ENCODE assay signal across 15 cellular contexts in the genomic region with DNA sequence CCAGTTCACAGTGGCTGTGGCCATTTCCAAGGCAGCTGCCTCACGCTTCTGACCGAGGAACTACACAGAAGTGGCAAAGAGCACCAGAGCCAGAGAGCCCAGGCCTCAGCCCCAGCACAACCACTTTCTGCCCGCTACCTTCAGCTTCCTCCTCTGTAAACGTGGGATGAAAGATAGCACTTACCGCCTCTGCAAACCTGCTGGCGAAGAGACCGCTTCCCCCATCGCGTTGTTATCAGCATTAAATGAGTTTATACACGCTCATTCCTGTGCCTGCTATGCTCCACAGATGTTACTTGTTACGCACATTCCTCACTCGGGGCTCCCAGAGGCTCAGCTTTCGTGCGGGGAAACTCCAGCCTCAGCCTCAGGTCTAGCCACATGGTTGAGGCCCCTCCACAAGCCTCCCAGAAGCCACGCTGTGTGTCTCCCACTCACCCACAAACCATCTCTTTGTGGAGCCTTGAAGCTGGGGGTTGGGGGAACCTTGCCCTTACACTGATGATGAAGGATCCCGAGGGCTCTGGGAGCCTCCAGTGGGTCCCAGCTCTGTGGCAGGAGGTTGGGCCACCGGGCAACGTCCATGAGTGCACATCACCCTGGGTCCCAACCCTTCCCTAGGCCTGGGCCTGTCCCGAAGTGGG.
DNase-seq lines count a peak whose midpoint lies in the region; ATAC-seq, FAIRE-seq and TF ChIP-seq lines count a peak whose summit lies in the region.
"Had no signal": no experiment of that assay in that cellular context is flagged by ENCODE, and none has a peak within 500 bp of the region (broad histone marks: within the 10 kb centered on the region; RNA-seq: fewer than 3 reads in every experiment).

No MANE protein-coding gene starts in this region.

- H4K20me1 ChIP-seq in K562 (replicated peaks; ENCODE audit: control insufficient read depth, insufficient read depth, low read length), result no peaks in the 10 kb centered on the region

- intact Hi-C loops in left cardiac atrium (cut with DNase I) (no loop called here), heart right ventricle (cut with DNase I) (no loop called here), K562 (cut with micrococcal nuclease) (no loop called here), vagina (cut with DNase I) (no loop called here)

- H3K9me1 ChIP-seq in K562 (ENCODE audit: control insufficient read depth, insufficient read depth, low read length), result no peaks in the 10 kb centered on the region

- peak; percentile 9 for DNase-seq in left cardiac atrium
- DNase-seq in heart right ventricle, result no peak
- DNase-seq in K562 (ENCODE audit: extremely low read depth in 1 of 4, low spot score in 3 of 4), result peak in 1 of 4 experiments; percentile 21
- peak; percentile 82 for DNase-seq in mesenteric fat pad (ENCODE audit: low spot score)
- DNase-seq in vagina (ENCODE audit: extremely low spot score in 2 of 2), result peak; percentile 80 to 84
- DNase-seq in medulla oblongata (ENCODE audit: extremely low spot score), result no peak
- DNase-seq in D721Med (ENCODE audit: insufficient read length, low spot score), result no peak
- no peak for DNase-seq in UCSD-AML1 (lab: John Stamatoyannopoulos, UW; ENCODE audit: unreplicated experiment)
- DNase-seq: activated CD4-positive, alpha-beta T cell treated with anti-CD3 and anti-CD28 coated beads for 1 hour; COR-L47; NCI-H1694 treated with DMSO at 0.1 percent for 48 hours; NCI-H446 treated with DMSO at 0.1 percent for 48 hours; SHP77 had no signal

- 0 out of 2 replicates have a peak overlapping the region, but pooled peaks have one; percentile 68 for H2AFZ ChIP-seq in K562 (ENCODE audit: low read depth, low read length)

- H3K36me3 ChIP-seq in heart right ventricle (no peaks in the 10 kb centered on the region), K562 (ENCODE audit: control insufficient read depth, insufficient read depth, low read length) (no peaks in the 10 kb centered on the region), vagina (no peaks in the 10 kb centered on the region)
- H3K36me3 ChIP-seq: cardiac muscle cell had no signal

- CTCF ChIA-PET in K562 (lab: Yijun Ruan, JAX; ENCODE audit: low intra/inter-chr PET ratio), result no interaction called here

- no peak overlapping the region for H3K9ac ChIP-seq in K562 (ENCODE audit: insufficient read depth in 1 of 2, low read depth in 2 of 2, low read length in 2 of 2)

- POLR2A ChIA-PET in K562 (lab: Yijun Ruan, JAX), result interaction anchor here (0.6 to 0.9 kb wide), 4 partner anchors 10 to 234 kb away, joined by 3 to 5 read pairs (median 3); no protein-coding TSS in a partner anchor

- H3K9me3 ChIP-seq in heart right ventricle (no peaks in the 10 kb centered on the region), K562 (replicated peaks; ENCODE audit: control insufficient read depth, insufficient read depth, low read depth, low read length) (no peaks in the 10 kb centered on the region), vagina (no peaks in the 10 kb centered on the region)

- FAIRE-seq in K562 (lab: Jason Lieb, UNC) (no peak), D721Med (lab: Jason Lieb, UNC) (no peak)

- WGBS in heart right ventricle, 2 donors, result 93 to 94% methylated on average over 19 of the region's 19 CpGs
- WGBS in K562 (ENCODE audit: insufficient coverage, low coverage, missing lambda C conversion rate), result 29% methylated on average over 17 of the region's 19 CpGs

- H3K4me1 ChIP-seq in heart right ventricle, result peaks cover 0 to 10% (median 0%) of the 10 kb centered on the region in 9 donors
- H3K4me1 ChIP-seq in K562 (replicated peaks in 1 of 2; ENCODE audit: control insufficient read depth in 2 of 2, insufficient read depth in 2 of 2, low read length in 2 of 2), result peaks cover 6 to 20% of the 10 kb centered on the region in 2 experiments; a peak in 4 of 5 replicates
- H3K4me1 ChIP-seq in vagina, result peaks cover 19% of the 10 kb centered on the region

- H3K4me3 ChIP-seq in heart right ventricle (no peak overlapping the region), K562 (no peak overlapping the region), vagina (no peak overlapping the region)
- H3K4me3 ChIP-seq: cardiac muscle cell had no signal

- no TSS peak for BruUV-seq in K562 (replicated peaks; lab: Mats Ljungman, UMichigan)

- no peaks in the 10 kb centered on the region for H3K27me3 ChIP-seq in heart right ventricle
- H3K27me3 ChIP-seq in K562 (ENCODE audit: control insufficient read depth in 2 of 2, insufficient read depth in 2 of 2, low read length in 2 of 2), result no peaks in the 10 kb centered on the region
- no peaks in the 10 kb centered on the region for H3K27me3 ChIP-seq in vagina
- H3K27me3 ChIP-seq: cardiac muscle cell had no signal

- in situ Hi-C loops in K562 (cut with MboI), result no loop called here

- TF ChIP-seq CTCF in heart right ventricle (IDR thresholded peaks at IDR 0.05) (no peak), K562 (IDR thresholded peaks at IDR 0.05 in 2 of 3, conservative IDR thresholded peaks at IDR 0.05 in 1 of 3; ENCODE audit: insufficient read depth in 2 of 3, low read depth in 1 of 3, low read length in 3 of 3) (no peak), vagina (IDR thresholded peaks at IDR 0.05) (no peak), D721Med (IDR thresholded peaks at IDR 0.05; ENCODE audit: insufficient read depth, missing control alignments) (no peak)

- H3K4me2 ChIP-seq in K562 (ENCODE audit: insufficient read depth, low read length), result no peak overlapping the region

- no peaks in the 10 kb centered on the region for H3K79me2 ChIP-seq in K562 (ENCODE audit: control insufficient read depth, insufficient read depth, low read length)

- TF ChIP-seq POLR2A in K562 (conservative IDR thresholded peaks at IDR 0.05), result no peak
- no peak for TF ChIP-seq POLR2A in vagina (IDR thresholded peaks at IDR 0.05)

- ATAC-seq in left cardiac atrium (no peak), heart right ventricle (no peak), K562 (no peak)
- ATAC-seq: T-helper 17 cell had no signal

- TF ChIP-seq EP300 in K562 (IDR thresholded peaks at IDR 0.05; ENCODE audit: low read length), result no peak

- H3K27ac ChIP-seq in heart right ventricle (no peak overlapping the region), K562 (ENCODE audit: extremely low read depth, low read depth, low read length) (no peak overlapping the region), vagina (no peak overlapping the region)
- H3K27ac ChIP-seq: cardiac muscle cell had no signal

- TF ChIP-seq RAD21 in K562 (CRISPR knock-in tag; conservative IDR thresholded peaks at IDR 0.05 in 1 of 2, IDR thresholded peaks at IDR 0.05 in 1 of 2), result no peak

TF ChIP-seq in K562, 482 proteins besides CTCF, POLR2A, EP300 and RAD21:
- TF ChIP-seq TEAD4 (IDR thresholded peaks at IDR 0.05; ENCODE audit: low read length) (no peak), TEAD4 (CRISPR knock-in tag; IDR thresholded peaks at IDR 0.05; ENCODE audit: borderline replicate concordance) (no peak), CBFA2T3 (IDR thresholded peaks at IDR 0.05) (peak; percentile 30; the same call in 1 of the 2 replicates), CTBP1 (IDR thresholded peaks at IDR 0.05; ENCODE audit: borderline replicate concordance) (0 out of 2 replicates have a peak, but pooled peaks have one; percentile 10), POU5F1 (IDR thresholded peaks at IDR 0.05; ENCODE audit: borderline replicate concordance, low read depth, low read length, partially characterized antibody) (no peak), SFPQ (IDR thresholded peaks at IDR 0.05; ENCODE audit: low read depth, low read length) (no peak)

Comparison
In these comparisons a context has a peak if more than half of its experiments do, and no peak if none do; other contexts are left out.
1. DNase-seq: peak in left cardiac atrium (single experiment), mesenteric fat pad (single experiment) and vagina (2 of 2); none in heart right ventricle (0 of 2), medulla oblongata (single experiment), D721Med (single experiment) and UCSD-AML1 (single experiment).